ENCODE assay signal across 6 cellular contexts in the genomic region with DNA sequence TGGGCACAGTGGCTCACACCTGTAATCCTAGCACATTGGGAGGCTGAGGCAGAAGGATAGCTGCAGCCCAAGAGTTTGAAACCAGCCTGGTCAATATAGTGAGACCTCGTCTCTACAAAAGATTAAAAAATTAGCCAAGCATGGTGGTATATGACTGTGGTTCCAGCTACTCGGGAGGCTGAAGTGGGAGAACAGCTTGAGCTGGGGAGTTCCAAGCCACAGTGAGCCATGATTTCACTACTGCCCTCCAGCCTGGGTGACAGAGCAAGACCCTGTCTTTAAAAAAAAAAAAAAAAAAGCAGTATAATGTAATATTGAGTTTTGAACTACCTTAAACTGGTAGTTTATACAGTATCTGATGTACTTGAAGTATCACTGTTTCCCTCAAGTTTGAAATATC.
"Had no signal": no experiment of that assay in that cellular context is flagged by ENCODE, and none has a peak within 500 bp of the region (broad histone marks: within the 10 kb centered on the region; RNA-seq: fewer than 3 reads in every experiment).

No MANE protein-coding gene starts in this region.

- DNase-seq: GDM1, GF-D8 had no signal

- FAIRE-seq: GM12891, GM12892, GM18507, GM19239 had no signal
